In genomic region chr7:99952649-99953048, GRCh38 we compare ENCODE assay signal across 5 cellular contexts. TPM values are rescaled to one million over a fixed set of nuclear protein-coding genes. Genes with fewer than 3 reads are reported as not detected.
"Had no signal": no experiment of that assay in that cellular context is flagged by ENCODE, and none has a peak within 500 bp of the region (broad histone marks: within the 10 kb centered on the region; RNA-seq: fewer than 3 reads in every experiment).

No MANE protein-coding gene starts in this region.

RNA-seq across cellular contexts. Expression of gene AZGP1, which starts 23.2 kb away (rescaled TPM):
- total RNA-seq: GM23248, H7, HFFc6, HT1080 had no signal
- polyA plus RNA-seq: GM23248, IgD-negative memory B cell had no signal

RNA-seq across cellular contexts. Expression of gene GJC3, which starts 23.2 kb away (rescaled TPM):
- total RNA-seq: GM23248, HFFc6 had no signal
- polyA plus RNA-seq: GM23248, IgD-negative memory B cell had no signal
